In genomic region chr20:34907616-34908469, GRCh38 we compare ENCODE assay signal across 9 cellular contexts. TPM values are rescaled to one million over a fixed set of nuclear protein-coding genes. Genes with fewer than 3 reads are reported as not detected.
A peak's percentile ranks its signal among the peaks of the same experiment; 100 is the strongest.
DNase-seq lines count a peak whose midpoint lies in the region; ATAC-seq and TF ChIP-seq lines count a peak whose summit lies in the region.
"Had no signal": no experiment of that assay in that cellular context is flagged by ENCODE, and none has a peak within 500 bp of the region (broad histone marks: within the 10 kb centered on the region; RNA-seq: fewer than 3 reads in every experiment).

No MANE protein-coding gene starts in this region.

- H3K9me2 ChIP-seq in GM23248 (ENCODE audit: insufficient read depth): no peaks in the 10 kb centered on the region

- H4K20me1 ChIP-seq in GM23248 (ENCODE audit: insufficient read depth): no peaks in the 10 kb centered on the region

- no peak overlapping the region for H3K4me3 ChIP-seq in GM23248
- no peak overlapping the region for H3K4me3 ChIP-seq in dorsolateral prefrontal cortex

- ATAC-seq in GM21619 (IDR thresholded peaks at IDR 0.05; ENCODE audit: unreplicated experiment) (no peak), HG03135 (IDR thresholded peaks at IDR 0.05; ENCODE audit: unreplicated experiment) (no peak)

- H3K27ac Mint-ChIP-seq in mesothelial cell of epicardium: peak overlapping the region; percentile 84

- DNase-seq in GM23248 (peak; percentile 89), OCI-M1 (lab: John Stamatoyannopoulos, UW) (peak; percentile 21), dorsolateral prefrontal cortex (peak in 2 of 10 donors; percentile 21 to 28), mesothelial cell of epicardium (ENCODE audit: low spot score in 2 of 2, unreplicated experiment in 2 of 2) (no peak), NCI-H187 treated with DMSO at 0.1 percent for 48 hours (lab: John Stamatoyannopoulos, UW) (no peak), hippocampal formation (lab: John Stamatoyannopoulos, UW) (no peak)

- H3K27me3 Mint-ChIP-seq in mesothelial cell of epicardium (ENCODE audit: low read depth): no peaks in the 10 kb centered on the region

- WGBS in GM23248 (ENCODE audit: low coverage in 1 of 2, low lambda C conversion rate in 2 of 2, missing lambda C conversion rate in 2 of 2), 2 experiments: 34% methylated on average over 7 of the region's 7 CpGs

- H3K27ac ChIP-seq in GM23248: peak overlapping the region; percentile 63
- H3K27ac ChIP-seq in dorsolateral prefrontal cortex: peak overlapping the region in 52 of 59 donors; percentile 7 to 81 (median 42)

- H3K4me1 ChIP-seq in GM23248 (ENCODE audit: insufficient read depth): peaks cover 15% of the 10 kb centered on the region

- no peaks in the 10 kb centered on the region for H3K9me3 ChIP-seq in GM23248 (ENCODE audit: low read depth)

- no peak overlapping the region for H2AFZ ChIP-seq in GM23248

- H3K4me1 Mint-ChIP-seq in mesothelial cell of epicardium: peaks cover 9% of the 10 kb centered on the region

- H3K27me3 ChIP-seq in GM23248 (replicated peaks; ENCODE audit: insufficient read depth) (no peaks in the 10 kb centered on the region), dorsolateral prefrontal cortex (no peaks in the 10 kb centered on the region)

- 0 out of 2 replicates have a peak overlapping the region, but pooled peaks have one; percentile 33 for H3K9ac ChIP-seq in GM23248

- H3K4me3 Mint-ChIP-seq in mesothelial cell of epicardium: no peak overlapping the region

- intact Hi-C loops in dorsolateral prefrontal cortex (cut with DNase I): no loop called here

- no peak for TF ChIP-seq CTCF in dorsolateral prefrontal cortex (IDR thresholded peaks at IDR 0.05 in 54 of 56, conservative IDR thresholded peaks at IDR 0.05 in 2 of 56; ENCODE audit: low read depth in 1 of 56, partially characterized antibody in 56 of 56)
- TF ChIP-seq CTCF in mesothelial cell of epicardium (IDR thresholded peaks at IDR 0.05; ENCODE audit: unreplicated experiment): no peak

- peak overlapping the region; percentile 52 for H3K4me2 ChIP-seq in GM23248 (ENCODE audit: unreplicated experiment)

- H3F3A ChIP-seq in GM23248 (ENCODE audit: insufficient read depth): peaks cover 25% of the 10 kb centered on the region

- in situ Hi-C loops in GM23248 (cut with MboI): no loop called here

- H3K36me3 Mint-ChIP-seq in mesothelial cell of epicardium: no peaks in the 10 kb centered on the region

- no peaks in the 10 kb centered on the region for H3K9me3 Mint-ChIP-seq in mesothelial cell of epicardium

- H3K36me3 ChIP-seq in GM23248 (ENCODE audit: low read depth): no peaks in the 10 kb centered on the region

- no peaks in the 10 kb centered on the region; the same call in 1 of the 2 replicates for H3K79me2 ChIP-seq in GM23248 (ENCODE audit: insufficient read depth)

RNA-seq across cellular contexts. Expression of gene ACSS2, which starts 31.4 kb away (rescaled TPM):
- 33.3 and 37.7 TPM in 2 replicates for total RNA-seq in GM23248 (2014; rRNA removed; shearing (Covaris generic))
- polyA plus RNA-seq in GM23248 (2016; fragmentation: Nextera tagmentation; extraction: Ambion mirVana): 12.1 and 14.3 TPM in 2 replicates
- total RNA-seq in dorsolateral prefrontal cortex: 100 to 1,000 TPM in 2 of 120 experiments, 10 to 100 TPM in 118; 35.5 to 131 (median 55.8) TPM
- total RNA-seq in mesothelial cell of epicardium: 29.9 to 35.0 TPM (median 32.2 TPM) in 3 replicates

RNA-seq across cellular contexts. Expression of gene GGT7, which starts 35.2 kb away (rescaled TPM):
- total RNA-seq in GM23248 (2014; rRNA removed; shearing (Covaris generic)): 9.2 and 10.2 TPM in 2 replicates
- polyA plus RNA-seq in GM23248 (2016; fragmentation: Nextera tagmentation; extraction: Ambion mirVana): 17.6 and 20.4 TPM in 2 replicates
- total RNA-seq in dorsolateral prefrontal cortex (10 to 100 TPM; 53.0 to 99.7 (median 77.2) TPM), mesothelial cell of epicardium (33.7 to 38.4 TPM (median 35.9 TPM) in 3 replicates)

RNA-seq across cellular contexts. Expression of gene GSS, which starts 47.8 kb away (rescaled TPM):
- 80.7 and 85.9 TPM in 2 replicates for total RNA-seq in GM23248 (2014; rRNA removed; shearing (Covaris generic))
- 68.3 and 75.0 TPM in 2 replicates for polyA plus RNA-seq in GM23248 (2016; fragmentation: Nextera tagmentation; extraction: Ambion mirVana)
- 10 to 100 TPM; 16.3 to 49.2 (median 35.7) TPM for total RNA-seq in dorsolateral prefrontal cortex
- total RNA-seq in mesothelial cell of epicardium: 51.1 to 54.8 TPM (median 51.9 TPM) in 3 replicates

RNA-seq across cellular contexts. Expression of gene MYH7B, which starts 47.8 kb away (rescaled TPM):
- under 0.01 and 0.11 TPM in 2 replicates for total RNA-seq in GM23248 (2014; rRNA removed; shearing (Covaris generic))
- 0.13 and 0.49 TPM in 2 replicates for polyA plus RNA-seq in GM23248 (2016; fragmentation: Nextera tagmentation; extraction: Ambion mirVana)
- total RNA-seq in dorsolateral prefrontal cortex (10 to 100 TPM in 118 of 120 experiments, 1 to 10 TPM in 2; 8.0 to 38.2 (median 21.1) TPM), mesothelial cell of epicardium (0.73 to 1.8 TPM (median 1.3 TPM) in 3 replicates)
- polyA plus RNA-seq: neural cell had no signal

Comparison
In these comparisons a context has a peak if more than half of its experiments do, and no peak if none do; other contexts are left out.
1. DNase-seq: peak in GM23248 (single experiment) and OCI-M1 (single experiment); none in mesothelial cell of epicardium (0 of 2), NCI-H187 treated with DMSO at 0.1 percent for 48 hours (single experiment) and hippocampal formation (0 of 2).